In the genomic region with DNA sequence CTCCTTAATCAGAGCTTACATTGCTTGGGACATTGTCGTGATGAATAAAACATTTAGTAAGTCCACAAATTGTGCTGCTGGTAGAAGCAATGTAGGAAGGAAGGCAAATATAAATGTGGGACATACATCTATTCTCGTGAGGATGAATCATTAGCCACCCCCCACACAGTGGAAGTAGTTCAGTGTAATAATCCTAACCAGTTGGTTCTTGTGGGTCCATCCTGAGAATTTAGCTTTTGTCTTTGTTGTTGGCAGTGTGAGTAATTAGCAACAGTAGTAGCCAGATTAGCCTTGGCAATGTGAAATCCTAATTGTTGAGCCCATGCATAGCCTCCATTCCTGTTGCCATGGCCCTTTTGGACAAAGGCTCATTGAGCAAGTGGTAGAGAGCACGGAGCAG, we compare ENCODE assay signal across 26 cellular contexts.
DNase-seq lines count a peak whose midpoint lies in the region; ATAC-seq, FAIRE-seq and TF ChIP-seq lines count a peak whose summit lies in the region.
"Had no signal": no experiment of that assay in that cellular context is flagged by ENCODE, and none has a peak within 500 bp of the region (broad histone marks: within the 10 kb centered on the region; RNA-seq: fewer than 3 reads in every experiment).

No MANE protein-coding gene starts in this region.

- peaks cover 22% of the 10 kb centered on the region for H3F3A ChIP-seq in GM23248 (ENCODE audit: insufficient read depth)

- FAIRE-seq in H54 (lab: Jason Lieb, UNC), result no peak
- FAIRE-seq: GM12878, islet of Langerhans, small intestine had no signal

- no peaks in the 10 kb centered on the region for H3K27me3 ChIP-seq in GM23248 (replicated peaks; ENCODE audit: insufficient read depth)
- no peaks in the 10 kb centered on the region for H3K27me3 ChIP-seq in RWPE2 (ENCODE audit: insufficient read depth, poor library complexity, severe bottlenecking)
- no peaks in the 10 kb centered on the region for H3K27me3 ChIP-seq in foreskin keratinocyte
- H3K27me3 ChIP-seq: brain microvascular endothelial cell, esophagus muscularis mucosa, SJCRH30 had no signal

- ATAC-seq in RWPE2 (ENCODE audit: low read depth) (no peak), foreskin keratinocyte (peak; percentile 63)
- ATAC-seq: GM12878, left ventricle myocardium superior, natural killer cell, T-cell, WTC11 had no signal

- no peak overlapping the region for H3K9ac ChIP-seq in GM23248

- H3K9me3 ChIP-seq in GM23248 (ENCODE audit: low read depth), result no peaks in the 10 kb centered on the region
- H3K9me3 ChIP-seq in RWPE2 (ENCODE audit: severe bottlenecking), result no peaks in the 10 kb centered on the region
- H3K9me3 ChIP-seq: esophagus muscularis mucosa, SJCRH30 had no signal

- H3K27ac ChIP-seq in GM23248 (peak overlapping the region; percentile 36), RWPE2 (ENCODE audit: poor library complexity, severe bottlenecking) (peak overlapping the region; percentile 99), foreskin keratinocyte (peak overlapping the region; percentile 57)
- H3K27ac ChIP-seq: brain microvascular endothelial cell, C4-2B, esophagus muscularis mucosa, SJCRH30 had no signal

- peak; percentile 18 for DNase-seq in GM23248
- no peak for DNase-seq in RWPE2 (ENCODE audit: low spot score)
- DNase-seq in foreskin keratinocyte, result peak; percentile 89 to 90
- DNase-seq in superior temporal gyrus (ENCODE audit: extremely low spot score), result peak; percentile 28
- DNase-seq in activated gamma-delta T cell (lab: John Stamatoyannopoulos, UW), result no peak
- DNase-seq in lower leg skin (ENCODE audit: low spot score in 2 of 2), result no peak
- DNase-seq in H54 (ENCODE audit: insufficient read length, low spot score), result no peak
- DNase-seq: activated CD4-positive, alpha-beta T cell treated with anti-CD3 and anti-CD28 coated beads, Interleukin-2, amount 10 ng/mL, durations not matched to agents 7 days and 5 days; activated naive CD4-positive, alpha-beta T cell; activated T-cell treated with anti-CD3 and anti-CD28 coated beads, Interleukin-2, amount 50 U/mL, for 48 hours; DND-41; effector CD4-positive, alpha-beta T cell; left ventricle myocardium superior; natural killer cell; NCI-H1105; NCI-H187 treated with DMSO at 0.1 percent for 48 hours; NCI-H526 treated with DMSO at 0.1 percent for 48 hours; SJCRH30; small intestine; T-cell had no signal

- no peaks in the 10 kb centered on the region; the same call in 1 of the 2 replicates for H3K9me2 ChIP-seq in GM23248 (ENCODE audit: insufficient read depth)

- TF ChIP-seq CTCF in RWPE2 (IDR thresholded peaks at IDR 0.05; ENCODE audit: poor library complexity, severe bottlenecking) (no peak), foreskin keratinocyte (conservative IDR thresholded peaks at IDR 0.05) (no peak), lower leg skin (IDR thresholded peaks at IDR 0.05) (no peak)

- in situ Hi-C loops in GM23248 (cut with MboI), result no loop called here

- H3K4me3 ChIP-seq in GM23248, result no peak overlapping the region
- H3K4me3 ChIP-seq in RWPE2 (ENCODE audit: severe bottlenecking), result no peak overlapping the region
- H3K4me3 ChIP-seq in lower leg skin (ENCODE audit: low read depth, poor library complexity, severe bottlenecking), result no peak overlapping the region
- H3K4me3 ChIP-seq: esophagus muscularis mucosa, GM12878, SJCRH30 had no signal

- H3K36me3 ChIP-seq in GM23248 (ENCODE audit: low read depth) (no peaks in the 10 kb centered on the region), RWPE2 (ENCODE audit: low read depth) (no peaks in the 10 kb centered on the region)
- H3K36me3 ChIP-seq: brain microvascular endothelial cell, esophagus muscularis mucosa, SJCRH30 had no signal

- peaks cover 22% of the 10 kb centered on the region for H3K4me1 ChIP-seq in GM23248 (ENCODE audit: insufficient read depth)
- H3K4me1 ChIP-seq in RWPE2 (ENCODE audit: insufficient read depth, poor library complexity, severe bottlenecking), result peaks cover 27% of the 10 kb centered on the region
- peaks cover 35% of the 10 kb centered on the region for H3K4me1 ChIP-seq in foreskin keratinocyte
- H3K4me1 ChIP-seq: esophagus muscularis mucosa, SJCRH30 had no signal

- no peaks in the 10 kb centered on the region for H4K20me1 ChIP-seq in GM23248 (ENCODE audit: insufficient read depth)

- no peak overlapping the region for H3K4me2 ChIP-seq in GM23248 (ENCODE audit: unreplicated experiment)

- WGBS in GM23248 (ENCODE audit: low coverage in 1 of 2, low lambda C conversion rate in 2 of 2, missing lambda C conversion rate in 2 of 2), 2 experiments, result 26 to 33% methylated on average over 3 of the region's 3 CpGs
- 82 to 85% methylated on average over 3 of the region's 3 CpGs for WGBS in lower leg skin, 2 donors

- H2AFZ ChIP-seq in GM23248, result 0 out of 2 replicates have a peak overlapping the region, but pooled peaks have one; percentile 10

- H3K79me2 ChIP-seq in GM23248 (ENCODE audit: insufficient read depth), result no peaks in the 10 kb centered on the region

- no peak for TF ChIP-seq POLR2A in lower leg skin (IDR thresholded peaks at IDR 0.05)
- TF ChIP-seq POLR2A in H54 (IDR thresholded peaks at IDR 0.05; ENCODE audit: low read depth, low read length), result no peak

- intact Hi-C loops in lower leg skin (cut with DNase I; ENCODE audit: low total_unique reads), result no loop called here

Comparison
In these comparisons a context has a peak if more than half of its experiments do, and no peak if none do; other contexts are left out.
1. DNase-seq: peak in GM23248 (single experiment), foreskin keratinocyte (2 of 2) and superior temporal gyrus (single experiment); none in RWPE2 (single experiment), activated gamma-delta T cell (single experiment), lower leg skin (0 of 2) and H54 (single experiment).
2. H3K27ac ChIP-seq: peak in every context shown above with its lines; median percentile 99 in RWPE2; 57 in foreskin keratinocyte; 36 in GM23248.